9 cellular contexts compared by ENCODE assay signal in the genomic region with DNA sequence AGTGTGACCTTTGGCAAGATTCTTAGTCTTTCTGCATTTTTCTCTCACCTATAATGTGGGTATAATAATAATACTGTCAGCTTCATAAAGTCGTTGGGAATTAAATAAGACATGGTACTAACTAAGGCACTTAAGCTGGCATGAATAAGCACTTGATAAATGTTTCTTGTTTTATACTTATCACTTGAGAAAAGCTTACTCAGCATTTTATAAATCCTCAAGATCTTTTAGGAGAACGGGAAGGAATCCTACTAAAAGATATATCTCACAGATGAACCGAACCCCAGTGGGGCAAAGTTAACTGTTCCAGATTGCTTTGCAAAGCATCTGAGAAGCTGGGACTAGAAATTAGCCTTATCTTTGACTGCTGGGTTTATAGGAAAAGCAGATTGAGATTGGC.
"Had no signal": no experiment of that assay in that cellular context is flagged by ENCODE, and none has a peak within 500 bp of the region (broad histone marks: within the 10 kb centered on the region; RNA-seq: fewer than 3 reads in every experiment).

No MANE protein-coding gene starts in this region.

- DNase-seq: H7, HFFc6, Karpas-422, KBM-7 had no signal

- H3K9me3 ChIP-seq: HAP-1 had no signal

- H3K9ac ChIP-seq: KMS-11 had no signal

- H3K4me3 ChIP-seq: GM23338, HAP-1 had no signal

- H3K36me3 ChIP-seq: HAP-1 had no signal

- FAIRE-seq: HTR-8/SVneo had no signal

- H3K4me2 ChIP-seq: GM23338, KMS-11 had no signal

- H2AFZ ChIP-seq: GM23338 had no signal

- ATAC-seq: GM23338, HCT116 had no signal

- H3K4me1 ChIP-seq: HAP-1 had no signal

- H3K27ac ChIP-seq: KMS-11 had no signal
